Comparison of ENCODE assay signal across 18 cellular contexts in genomic region chr15:32794973-32795372, GRCh38.
DNase-seq lines count a peak whose midpoint lies in the region; ATAC-seq, FAIRE-seq and TF ChIP-seq lines count a peak whose summit lies in the region.
"Had no signal": no experiment of that assay in that cellular context is flagged by ENCODE, and none has a peak within 500 bp of the region (broad histone marks: within the 10 kb centered on the region; RNA-seq: fewer than 3 reads in every experiment).

No MANE protein-coding gene starts in this region.

- TF ChIP-seq EP300 in K562 (IDR thresholded peaks at IDR 0.05; ENCODE audit: low read length) (no peak), HepG2 (IDR thresholded peaks at IDR 0.05; ENCODE audit: low read depth in 2 of 2, low read length in 2 of 2) (no peak), HepG2 (CRISPR knock-in tag; IDR thresholded peaks at IDR 0.05; ENCODE audit: borderline replicate concordance) (no peak)

- in situ Hi-C loops in K562 (cut with MboI): no loop called here
- in situ Hi-C loops in HepG2 (cut with HindIII; ENCODE audit: extremely low pct_ligation_motif_present, low pct_unique_long_range_greater_than_20kb): no loop called here

- H3K9me3 ChIP-seq in K562 (replicated peaks; ENCODE audit: control insufficient read depth, insufficient read depth, low read depth, low read length): no peaks in the 10 kb centered on the region
- no peaks in the 10 kb centered on the region for H3K9me3 ChIP-seq in HepG2 (ENCODE audit: low read length)
- H3K9me3 ChIP-seq: SJSA1 had no signal

- H4K20me1 ChIP-seq in K562 (replicated peaks; ENCODE audit: control insufficient read depth, insufficient read depth, low read length): no peaks in the 10 kb centered on the region
- no peaks in the 10 kb centered on the region for H4K20me1 ChIP-seq in HepG2 (ENCODE audit: insufficient read depth, low read length)

- H3K9ac ChIP-seq in K562 (ENCODE audit: insufficient read depth in 1 of 2, low read depth in 2 of 2, low read length in 2 of 2) (no peak overlapping the region), HepG2 (ENCODE audit: insufficient read depth, low read depth, low read length) (no peak overlapping the region)

- CTCF ChIA-PET in K562 (lab: Yijun Ruan, JAX; ENCODE audit: low intra/inter-chr PET ratio) (no interaction called here), HepG2 (lab: Yijun Ruan, JAX; ENCODE audit: low intra/inter-chr PET ratio, low total read pairs) (no interaction called here)

- no peaks in the 10 kb centered on the region for H3K36me3 ChIP-seq in K562 (ENCODE audit: control insufficient read depth, insufficient read depth, low read length)
- H3K36me3 ChIP-seq in HepG2 (replicated peaks in 1 of 2; ENCODE audit: control insufficient read depth in 1 of 2, insufficient read depth in 2 of 2, low read length in 2 of 2): no peaks in the 10 kb centered on the region
- H3K36me3 ChIP-seq: SJSA1 had no signal

- no peak overlapping the region for H3K4me3 ChIP-seq in K562
- H3K4me3 ChIP-seq in HepG2 (replicated peaks in 1 of 3; ENCODE audit: insufficient read depth in 1 of 3, low read depth in 2 of 3, low read length in 3 of 3): no peak overlapping the region
- H3K4me3 ChIP-seq: SJSA1 had no signal

- ATAC-seq in K562 (no peak), HepG2 (no peak), esophagus mucosa (no peak)

- H3K9me1 ChIP-seq in K562 (ENCODE audit: control insufficient read depth, insufficient read depth, low read length): no peaks in the 10 kb centered on the region

- 2% methylated on average over 3 of the region's 3 CpGs for WGBS in K562 (ENCODE audit: insufficient coverage, low coverage, missing lambda C conversion rate)
- 12% methylated on average over 3 of the region's 3 CpGs for WGBS in HepG2 (ENCODE audit: low lambda C conversion rate)

- intact Hi-C loops in K562 (cut with micrococcal nuclease) (no loop called here), HepG2 (cut with micrococcal nuclease; ENCODE audit: unreplicated experiment) (no loop called here)

- TF ChIP-seq RAD21 in K562 (CRISPR knock-in tag; conservative IDR thresholded peaks at IDR 0.05 in 1 of 2, IDR thresholded peaks at IDR 0.05 in 1 of 2) (no peak), HepG2 (CRISPR knock-in tag; IDR thresholded peaks at IDR 0.05) (no peak)

- DNase-seq in ELR (ENCODE audit: low read depth): peak; percentile 40
- DNase-seq in LHCN-M2 (ENCODE audit: low read depth): peak; percentile 12
- no peak for DNase-seq in K562 (ENCODE audit: extremely low read depth in 1 of 4, low spot score in 3 of 4)
- peak; percentile 29 for DNase-seq in HepG2 (ENCODE audit: low spot score)
- no peak for DNase-seq in erythroblast (lab: John Stamatoyannopoulos, UW)
- DNase-seq in SKM-1 treated with dmso at 0.1 percent for 144 hours (lab: John Stamatoyannopoulos, UW; ENCODE audit: unreplicated experiment): no peak
- DNase-seq in caudate nucleus (lab: John Stamatoyannopoulos, UW): no peak
- DNase-seq: ACHN, AML-193, DMS 273 treated with DMSO at 0.1 percent for 48 hours, Kasumi-1, MV-4-11, NCI-H1436, NCI-H2029, NCI-H748 treated with DMSO at 0.1 percent for 48 hours, SW 1271 had no signal

- peaks cover 0 to 4% of the 10 kb centered on the region in 2 experiments; a peak in 2 of 5 replicates for H3K27me3 ChIP-seq in K562 (ENCODE audit: control insufficient read depth in 2 of 2, insufficient read depth in 2 of 2, low read length in 2 of 2)
- no peaks in the 10 kb centered on the region; a peak in 1 of 5 replicates for H3K27me3 ChIP-seq in HepG2 (ENCODE audit: control insufficient read depth in 1 of 2, insufficient read depth in 2 of 2, low read length in 2 of 2)
- H3K27me3 ChIP-seq: SJSA1 had no signal

- H3K4me2 ChIP-seq in K562 (ENCODE audit: insufficient read depth, low read length): no peak overlapping the region
- no peak overlapping the region for H3K4me2 ChIP-seq in HepG2 (ENCODE audit: low read depth, low read length)

- TF ChIP-seq POLR2A in K562 (conservative IDR thresholded peaks at IDR 0.05) (no peak), HepG2 (IDR thresholded peaks at IDR 0.05; ENCODE audit: insufficient read depth in 1 of 2, low read depth in 2 of 2, low read length in 2 of 2) (no peak), erythroblast (IDR thresholded peaks at IDR 0.05; ENCODE audit: low read length) (no peak)

- H3K27ac ChIP-seq in K562 (ENCODE audit: extremely low read depth, low read depth, low read length): no peak overlapping the region
- no peak overlapping the region for H3K27ac ChIP-seq in HepG2 (ENCODE audit: extremely low read length, insufficient read depth, low read length)
- H3K27ac ChIP-seq in caudate nucleus (ENCODE audit: low read depth, low read length): no peak overlapping the region
- H3K27ac ChIP-seq: SJSA1 had no signal

- H2AFZ ChIP-seq in K562 (ENCODE audit: low read depth, low read length) (no peak overlapping the region), HepG2 (ENCODE audit: low read length) (no peak overlapping the region)

- BruUV-seq in K562 (replicated peaks; lab: Mats Ljungman, UMichigan): no TSS peak
- no TSS peak for BruUV-seq in HepG2 (replicated peaks; lab: Mats Ljungman, UMichigan)

- FAIRE-seq in K562 (lab: Jason Lieb, UNC) (no peak), HepG2 (lab: Jason Lieb, UNC) (no peak)

- POLR2A ChIA-PET in K562 (lab: Yijun Ruan, JAX) (no interaction called here), HepG2 (lab: Yijun Ruan, JAX) (interaction anchor here (0.8 kb wide), 1 partner anchor 13 kb away, joined by 3 read pairs; no protein-coding TSS in a partner anchor)

- no peak for TF ChIP-seq CTCF in K562 (IDR thresholded peaks at IDR 0.05 in 2 of 3, conservative IDR thresholded peaks at IDR 0.05 in 1 of 3; ENCODE audit: insufficient read depth in 2 of 3, low read depth in 1 of 3, low read length in 3 of 3)
- TF ChIP-seq CTCF in HepG2 (CRISPR knock-in tag; IDR thresholded peaks at IDR 0.05): no peak

- H3K4me1 ChIP-seq in K562 (replicated peaks in 1 of 2; ENCODE audit: control insufficient read depth in 2 of 2, insufficient read depth in 2 of 2, low read length in 2 of 2): no peaks in the 10 kb centered on the region
- peaks cover 21% of the 10 kb centered on the region for H3K4me1 ChIP-seq in HepG2 (ENCODE audit: insufficient read depth, low read length)

- H3K79me2 ChIP-seq in K562 (ENCODE audit: control insufficient read depth, insufficient read depth, low read length) (no peaks in the 10 kb centered on the region), HepG2 (ENCODE audit: insufficient read depth, low read length) (no peaks in the 10 kb centered on the region)

TF ChIP-seq in K562, 482 proteins besides CTCF, POLR2A, EP300 and RAD21 (continues in another document):
- TF ChIP-seq FOXP1 (CRISPR knock-in tag; IDR thresholded peaks at IDR 0.05): no peak
- TF ChIP-seq MAFG (tag; conservative IDR thresholded peaks at IDR 0.05): no peak

TF ChIP-seq in HepG2, 621 proteins besides CTCF, POLR2A, EP300 and RAD21 (continues in another document):
- TF ChIP-seq NR2F1 (CRISPR knock-in tag; IDR thresholded peaks at IDR 0.05) (peak; percentile 67 to 74), GATAD2A (CRISPR knock-in tag; IDR thresholded peaks at IDR 0.05) (peak; percentile 65; the same call in 1 of the 2 replicates), SOX13 (IDR thresholded peaks at IDR 0.05) (no peak), SOX13 (CRISPR knock-in tag; conservative IDR thresholded peaks at IDR 0.05 in 1 of 2, IDR thresholded peaks at IDR 0.05 in 1 of 2) (0 out of 4 replicates have a peak, but pooled peaks of 1 of the 2 experiments have one; percentile 10), MYPOP (CRISPR knock-in tag; IDR thresholded peaks at IDR 0.05) (no peak), HNF4A (CRISPR knock-in tag; IDR thresholded peaks at IDR 0.05) (peak; percentile 44), PAXIP1 (CRISPR knock-in tag; conservative IDR thresholded peaks at IDR 0.05) (peak; percentile 35; the same call in 1 of the 2 replicates), NR2C2 (CRISPR knock-in tag; IDR thresholded peaks at IDR 0.05; ENCODE audit: borderline replicate concordance) (0 out of 2 replicates have a peak, but pooled peaks have one; percentile 34)

Comparison
In these comparisons a context has a peak if more than half of its experiments do, and no peak if none do; other contexts are left out.
1. DNase-seq: peak in ELR (single experiment), LHCN-M2 (single experiment) and HepG2 (single experiment); none in K562 (0 of 4), erythroblast (0 of 2), SKM-1 treated with dmso at 0.1 percent for 144 hours (single experiment) and caudate nucleus (0 of 61).